5 cellular contexts compared by ENCODE assay signal in the genomic region with DNA sequence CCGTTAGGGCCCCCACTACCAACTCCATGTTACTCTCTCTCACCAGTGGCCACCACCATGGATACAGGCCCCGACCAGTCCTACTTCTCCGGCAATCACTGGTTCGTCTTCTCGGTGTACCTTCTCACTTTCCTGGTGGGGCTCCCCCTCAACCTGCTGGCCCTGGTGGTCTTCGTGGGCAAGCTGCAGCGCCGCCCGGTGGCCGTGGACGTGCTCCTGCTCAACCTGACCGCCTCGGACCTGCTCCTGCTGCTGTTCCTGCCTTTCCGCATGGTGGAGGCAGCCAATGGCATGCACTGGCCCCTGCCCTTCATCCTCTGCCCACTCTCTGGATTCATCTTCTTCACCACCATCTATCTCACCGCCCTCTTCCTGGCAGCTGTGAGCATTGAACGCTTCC. TPM values are rescaled to one million over a fixed set of nuclear protein-coding genes. Genes with fewer than 3 reads are reported as not detected.
"Had no signal": no experiment of that assay in that cellular context is flagged by ENCODE, and none has a peak within 500 bp of the region (broad histone marks: within the 10 kb centered on the region; RNA-seq: fewer than 3 reads in every experiment).

No MANE protein-coding gene starts in this region.

RNA-seq across cellular contexts. Expression of a gene that starts 0.6 kb away (rescaled TPM):
- total RNA-seq: MCF 10A, PC-3, SJSA1 had no signal
- polyA plus RNA-seq: aorta had no signal

RNA-seq across cellular contexts. Expression of a gene that starts 11.1 kb away (rescaled TPM):
- total RNA-seq: aorta, breast epithelium, MCF 10A, PC-3, SJSA1 had no signal
- polyA plus RNA-seq: aorta had no signal

RNA-seq across cellular contexts. Expression of a gene that starts 12.0 kb away (rescaled TPM):
- total RNA-seq: aorta, MCF 10A, PC-3, SJSA1 had no signal
- polyA plus RNA-seq: aorta had no signal
